18 cellular contexts compared by ENCODE assay signal in the genomic region with DNA sequence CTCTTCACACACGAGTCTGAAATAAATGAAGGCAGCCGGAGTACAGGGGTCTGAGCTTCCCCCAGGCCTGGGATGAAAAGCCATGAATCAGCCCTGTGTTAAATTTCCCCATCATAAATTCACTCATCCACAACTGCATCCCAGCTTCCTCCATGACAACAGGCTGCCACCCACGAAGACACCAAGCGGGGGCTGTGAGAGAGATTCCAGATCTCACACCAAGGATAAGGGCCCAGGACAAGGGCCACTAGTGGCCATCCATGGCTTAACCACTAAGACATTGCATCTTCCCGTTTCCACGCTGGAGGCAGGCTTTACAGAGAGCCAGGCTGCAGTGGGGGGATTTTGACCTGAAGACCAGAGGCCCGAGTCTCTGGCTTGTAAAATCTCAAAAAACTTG.
A peak's percentile ranks its signal among the peaks of the same experiment; 100 is the strongest.
DNase-seq lines count a peak whose midpoint lies in the region; ATAC-seq, FAIRE-seq and TF ChIP-seq lines count a peak whose summit lies in the region.
"Had no signal": no experiment of that assay in that cellular context is flagged by ENCODE, and none has a peak within 500 bp of the region (broad histone marks: within the 10 kb centered on the region; RNA-seq: fewer than 3 reads in every experiment).

No MANE protein-coding gene starts in this region.

- peaks cover 4 to 54% of the 10 kb centered on the region in 2 experiments; a peak in 4 of 5 replicates for H3K27me3 ChIP-seq in HepG2 (ENCODE audit: control insufficient read depth in 1 of 2, insufficient read depth in 2 of 2, low read length in 2 of 2)
- no peaks in the 10 kb centered on the region for H3K27me3 ChIP-seq in right lobe of liver
- H3K27me3 ChIP-seq in lower lobe of right lung (ENCODE audit: low read depth): no peaks in the 10 kb centered on the region

- no peak for TF ChIP-seq POLR2A in HepG2 (IDR thresholded peaks at IDR 0.05; ENCODE audit: insufficient read depth in 1 of 2, low read depth in 2 of 2, low read length in 2 of 2)
- no peak for TF ChIP-seq POLR2A in right lobe of liver (IDR thresholded peaks at IDR 0.05)

- no TSS peak for BruUV-seq in HepG2 (replicated peaks; lab: Mats Ljungman, UMichigan)

- no peaks in the 10 kb centered on the region for H3K36me3 ChIP-seq in HepG2 (replicated peaks in 1 of 2; ENCODE audit: control insufficient read depth in 1 of 2, insufficient read depth in 2 of 2, low read length in 2 of 2)
- no peaks in the 10 kb centered on the region for H3K36me3 ChIP-seq in right lobe of liver
- no peaks in the 10 kb centered on the region for H3K36me3 ChIP-seq in lower lobe of right lung

- H3K4me2 ChIP-seq in HepG2 (ENCODE audit: low read depth, low read length): no peak overlapping the region

- H3K27ac ChIP-seq in HepG2 (ENCODE audit: extremely low read length, insufficient read depth, low read length) (no peak overlapping the region), right lobe of liver (no peak overlapping the region), lower lobe of right lung (peak overlapping the region; percentile 31)
- H3K27ac ChIP-seq: parathyroid adenoma, RWPE1 had no signal

- no peak for TF ChIP-seq RAD21 in HepG2 (CRISPR knock-in tag; IDR thresholded peaks at IDR 0.05)

- 32% methylated on average over 7 of the region's 7 CpGs for WGBS in HepG2 (ENCODE audit: low lambda C conversion rate)
- 82% methylated on average over 4 of the region's 7 CpGs for WGBS in right lobe of liver (ENCODE audit: insufficient coverage, low coverage, low lambda C conversion rate, missing lambda C conversion rate)

- intact Hi-C loops in HepG2 (cut with micrococcal nuclease; ENCODE audit: unreplicated experiment): no loop called here
- intact Hi-C loops in right lobe of liver (cut with DNase I): no loop called here
- intact Hi-C loops in lower lobe of right lung (cut with DNase I): no loop called here

- no peak for TF ChIP-seq CTCF in HepG2 (CRISPR knock-in tag; IDR thresholded peaks at IDR 0.05)
- TF ChIP-seq CTCF in right lobe of liver (IDR thresholded peaks at IDR 0.05): no peak
- peak; percentile 29 for TF ChIP-seq CTCF in choroid plexus epithelial cell (conservative IDR thresholded peaks at IDR 0.05; ENCODE audit: low read depth, low read length)
- TF ChIP-seq CTCF in lower lobe of right lung (IDR thresholded peaks at IDR 0.05): no peak

- no peak overlapping the region for H2AFZ ChIP-seq in HepG2 (ENCODE audit: low read length)
- H2AFZ ChIP-seq: parathyroid adenoma had no signal

- ATAC-seq in HepG2 (peak; percentile 57), right lobe of liver (no peak), lower lobe of right lung (no peak), HG03378 (IDR thresholded peaks at IDR 0.05; ENCODE audit: unreplicated experiment) (no peak), left lobe of liver (no peak), HG02642 (IDR thresholded peaks at IDR 0.05; ENCODE audit: poor library complexity, unreplicated experiment) (no peak)
- ATAC-seq: CD8-positive, alpha-beta T cell; effector memory CD8-positive, alpha-beta T cell; T-helper 17 cell had no signal

- DNase-seq in HepG2 (ENCODE audit: low spot score): no peak
- no peak for DNase-seq in right lobe of liver
- DNase-seq in choroid plexus epithelial cell (ENCODE audit: low read depth): no peak
- DNase-seq in lower lobe of right lung: no peak
- no peak for DNase-seq in left lobe of liver (ENCODE audit: low spot score)
- no peak for DNase-seq in NCI-H2196 (lab: John Stamatoyannopoulos, UW; ENCODE audit: unreplicated experiment)
- DNase-seq: activated CD4-positive, alpha-beta T cell treated with anti-CD3 and anti-CD28 coated beads for 1 hour; activated CD8-positive, alpha-beta memory T cell treated with anti-CD3 and anti-CD28 coated beads, Interleukin-2, amount 50 U/mL, for 4 hours; activated naive CD4-positive, alpha-beta T cell treated with Interleukin-2 at 50 U/mL for 16 hours; CD8-positive, alpha-beta T cell; effector memory CD8-positive, alpha-beta T cell; stimulated activated CD4-positive, alpha-beta T cell treated with anti-CD3 and anti-CD28 coated beads, Interleukin-15, amount 100 ng/mL, for 24 hours; T-helper 17 cell had no signal

- H3K79me2 ChIP-seq in HepG2 (ENCODE audit: insufficient read depth, low read length): no peaks in the 10 kb centered on the region
- H3K79me2 ChIP-seq: parathyroid adenoma had no signal

- in situ Hi-C loops in HepG2 (cut with HindIII; ENCODE audit: extremely low pct_ligation_motif_present, low pct_unique_long_range_greater_than_20kb): no loop called here

- TF ChIP-seq EP300 in HepG2 (IDR thresholded peaks at IDR 0.05; ENCODE audit: low read depth in 2 of 2, low read length in 2 of 2) (no peak), HepG2 (CRISPR knock-in tag; IDR thresholded peaks at IDR 0.05; ENCODE audit: borderline replicate concordance) (no peak)

- H3K9ac ChIP-seq in HepG2 (ENCODE audit: insufficient read depth, low read depth, low read length): no peak overlapping the region
- H3K9ac ChIP-seq: parathyroid adenoma had no signal

- no peak overlapping the region for H3K4me3 ChIP-seq in HepG2 (replicated peaks in 1 of 3; ENCODE audit: insufficient read depth in 1 of 3, low read depth in 2 of 3, low read length in 3 of 3)
- no peak overlapping the region for H3K4me3 ChIP-seq in right lobe of liver
- H3K4me3 ChIP-seq in choroid plexus epithelial cell (ENCODE audit: low read depth, low read length): no peak overlapping the region
- H3K4me3 ChIP-seq in lower lobe of right lung: no peak overlapping the region

- CTCF ChIA-PET in HepG2 (lab: Yijun Ruan, JAX; ENCODE audit: low intra/inter-chr PET ratio, low total read pairs): no interaction called here

- H3K9me3 ChIP-seq in HepG2 (ENCODE audit: low read length) (no peaks in the 10 kb centered on the region), right lobe of liver (no peaks in the 10 kb centered on the region), lower lobe of right lung (peaks cover 1% of the 10 kb centered on the region)

- H3K4me1 ChIP-seq in HepG2 (ENCODE audit: insufficient read depth, low read length) (0 out of 2 replicates have a peak, but pooled peaks cover 12% of the 10 kb centered on the region), right lobe of liver (peaks cover 0 to under 1% (median 0%) of the 10 kb centered on the region in 4 donors), lower lobe of right lung (peaks cover 14% of the 10 kb centered on the region)
- H3K4me1 ChIP-seq: parathyroid adenoma had no signal

- H4K20me1 ChIP-seq in HepG2 (ENCODE audit: insufficient read depth, low read length): no peaks in the 10 kb centered on the region

- POLR2A ChIA-PET in HepG2 (lab: Yijun Ruan, JAX): no interaction called here

- FAIRE-seq in HepG2 (lab: Jason Lieb, UNC): no peak
- FAIRE-seq: frontal cortex had no signal

TF ChIP-seq in HepG2, 621 proteins besides CTCF, POLR2A, EP300 and RAD21:
- no peak for TF ChIP-seq ZNF589 (CRISPR knock-in tag; conservative IDR thresholded peaks at IDR 0.05)
- TF ChIP-seq SIX4 (CRISPR knock-in tag; IDR thresholded peaks at IDR 0.05): no peak
- TF ChIP-seq ATRX (CRISPR knock-in tag; IDR thresholded peaks at IDR 0.05; ENCODE audit: borderline replicate concordance): no peak
- no peak for TF ChIP-seq KDM1A (CRISPR knock-in tag; IDR thresholded peaks at IDR 0.05)
- no peak for TF ChIP-seq ZNF124 (CRISPR knock-in tag; IDR thresholded peaks at IDR 0.05)
- no peak for TF ChIP-seq CAMTA2 (CRISPR knock-in tag; IDR thresholded peaks at IDR 0.05; ENCODE audit: borderline replicate concordance)
- no peak for TF ChIP-seq MIER3 (CRISPR knock-in tag; IDR thresholded peaks at IDR 0.05; ENCODE audit: borderline replicate concordance)
- TF ChIP-seq, protein P1, sequence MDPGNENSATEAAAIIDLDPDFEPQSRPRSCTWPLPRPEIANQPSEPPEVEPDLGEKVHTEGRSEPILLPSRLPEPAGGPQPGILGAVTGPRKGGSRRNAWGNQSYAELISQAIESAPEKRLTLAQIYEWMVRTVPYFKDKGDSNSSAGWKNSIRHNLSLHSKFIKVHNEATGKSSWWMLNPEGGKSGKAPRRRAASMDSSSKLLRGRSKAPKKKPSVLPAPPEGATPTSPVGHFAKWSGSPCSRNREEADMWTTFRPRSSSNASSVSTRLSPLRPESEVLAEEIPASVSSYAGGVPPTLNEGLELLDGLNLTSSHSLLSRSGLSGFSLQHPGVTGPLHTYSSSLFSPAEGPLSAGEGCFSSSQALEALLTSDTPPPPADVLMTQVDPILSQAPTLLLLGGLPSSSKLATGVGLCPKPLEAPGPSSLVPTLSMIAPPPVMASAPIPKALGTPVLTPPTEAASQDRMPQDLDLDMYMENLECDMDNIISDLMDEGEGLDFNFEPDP (CRISPR knock-in tag; conservative IDR thresholded peaks at IDR 0.05): no peak
